ENCODE assay signal across 23 cellular contexts in genomic region chr12:40184493-40185302, GRCh38. TPM values are rescaled to one million over a fixed set of nuclear protein-coding genes. Genes with fewer than 3 reads are reported as not detected.
"Had no signal": no experiment of that assay in that cellular context is flagged by ENCODE, and none has a peak within 500 bp of the region (broad histone marks: within the 10 kb centered on the region; RNA-seq: fewer than 3 reads in every experiment).

No MANE protein-coding gene starts in this region.

- H3K27ac Mint-ChIP-seq: dendritic cell treated with granulocyte-macrophage colony-stimulating factor and Interleukin-4, amounts not matched to agents 40 ng/mL and 50 ng/mL, for 4 days; effector memory CD8-positive, alpha-beta T cell; immature natural killer cell; memory B cell; naive thymus-derived CD4-positive, alpha-beta T cell had no signal

- FAIRE-seq: endothelial cell of umbilical vein had no signal

- H3K4me3 Mint-ChIP-seq: dendritic cell treated with granulocyte-macrophage colony-stimulating factor and Interleukin-4, amounts not matched to agents 40 ng/mL and 50 ng/mL, for 4 days; effector memory CD8-positive, alpha-beta T cell; immature natural killer cell; memory B cell; naive thymus-derived CD4-positive, alpha-beta T cell had no signal

- DNase-seq: colonic mucosa; cortex of kidney; effector CD8-positive, alpha-beta T cell; effector memory CD8-positive, alpha-beta T cell; foreskin keratinocyte; heart left ventricle; hypothalamus; immature natural killer cell; islet precursor cell; kidney; kidney glomerular epithelial cell; left colon; left ventricle myocardium superior; mammary epithelial cell; midbrain; naive thymus-derived CD4-positive, alpha-beta T cell had no signal

- H3K27me3 ChIP-seq: colonic mucosa, esophagus muscularis mucosa, foreskin keratinocyte, gastroesophageal sphincter, heart left ventricle, hepatocyte had no signal

- H3K27me3 Mint-ChIP-seq: effector memory CD8-positive, alpha-beta T cell; memory B cell had no signal

- H3K9me3 Mint-ChIP-seq: effector memory CD8-positive, alpha-beta T cell had no signal

- H3K4me1 ChIP-seq: colonic mucosa, esophagus muscularis mucosa, foreskin keratinocyte, gastroesophageal sphincter, heart left ventricle had no signal

- H3K4me3 ChIP-seq: colonic mucosa, esophagus muscularis mucosa, gastroesophageal sphincter, heart left ventricle, hepatocyte had no signal

- H3K36me3 Mint-ChIP-seq: immature natural killer cell had no signal

- H3K9me3 ChIP-seq: colonic mucosa, esophagus muscularis mucosa had no signal

- ATAC-seq: effector memory CD8-positive, alpha-beta T cell; foreskin keratinocyte; gastroesophageal sphincter; heart left ventricle; left colon; left lobe of liver; left ventricle myocardium superior; naive thymus-derived CD4-positive, alpha-beta T cell had no signal

- H3K36me3 ChIP-seq: colonic mucosa, esophagus muscularis mucosa, gastroesophageal sphincter, heart left ventricle had no signal

- H3K27ac ChIP-seq: colonic mucosa, esophagus muscularis mucosa, foreskin keratinocyte, gastroesophageal sphincter, heart left ventricle, hepatocyte had no signal

RNA-seq across cellular contexts. Expression of gene LRRK2, which starts 40.1 kb away (rescaled TPM):
- polyA plus RNA-seq: naive thymus-derived CD4-positive, alpha-beta T cell had no signal
